34 cellular contexts compared by ENCODE assay signal in the genomic region with DNA sequence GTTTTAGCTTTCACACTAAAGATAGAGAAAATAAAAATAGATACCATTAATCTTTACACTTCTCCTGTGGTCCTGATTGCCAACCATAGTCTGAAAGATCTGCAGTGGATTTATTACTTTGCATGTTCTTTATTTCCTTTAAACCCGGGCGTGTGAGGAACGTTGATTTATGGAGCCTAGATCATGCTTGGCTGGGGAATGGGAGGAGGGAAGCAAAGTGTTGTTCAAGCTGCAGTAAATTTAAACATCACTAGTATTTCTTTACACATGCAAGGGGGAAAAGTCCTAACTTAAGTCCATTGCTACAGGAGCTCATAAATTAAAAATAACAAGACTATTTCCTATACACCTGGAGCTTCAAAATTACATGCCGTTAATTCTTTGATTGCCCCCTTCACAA.
"Had no signal": no experiment of that assay in that cellular context is flagged by ENCODE, and none has a peak within 500 bp of the region (broad histone marks: within the 10 kb centered on the region; RNA-seq: fewer than 3 reads in every experiment).

No MANE protein-coding gene starts in this region.

- H3K9me3 Mint-ChIP-seq: activated B cell treated with CpG ODN at 0.5 μM for 24 hours; activated CD4-positive, alpha-beta memory T cell treated with anti-CD3 and anti-CD28 coated beads for 36 hours; activated CD8-positive, alpha-beta T cell treated with anti-CD3 and anti-CD28 coated beads for 36 hours; activated naive CD4-positive, alpha-beta T cell treated with anti-CD3 and anti-CD28 coated beads for 36 hours; activated naive CD4-positive, alpha-beta T cell treated with anti-CD3 and anti-CD28 coated beads, Interleukin-2, amount 50 U/mL, for 72 hours; activated naive CD8-positive, alpha-beta T cell treated with anti-CD3 and anti-CD28 coated beads for 36 hours; activated T-cell treated with anti-CD3 and anti-CD28 coated beads, Interleukin-2, amount 50 U/mL, for 4 hours; activated T-cell treated with anti-CD3 and anti-CD28 coated beads, Interleukin-2, amount 50 U/mL, for 72 hours; activated T-helper 1 cell treated with anti-CD3 and anti-CD28 coated beads, Interleukin-12 subunit alpha, Interleukin-12 subunit beta, Interleukin-2, Interleukin-4 antibody, amounts not matched to agents 30 ng/mL and 10 ng/mL and 1 ng/mL, durations not matched to agents 14 hours and 24 hours and 36 hours; activated T-helper 17 cell treated with anti-CD3 and anti-CD28 coated beads, Interleukin-2, amount 50 U/mL, for 72 hours; T-helper 1 cell treated with Interleukin-12 subunit alpha and Interleukin-12 subunit beta and Interleukin-4 antibody, amounts not matched to agents 30 μg/mL and 1 μg/mL, for 36 hours; T-helper 2 cell treated with Interferon-gamma antibody and Interleukin-4, amounts not matched to agents 5 μg/mL and 100 μg/mL, for 36 hours had no signal

- DNase-seq: activated B cell treated with CpG ODN at 0.5 μM for 24 hours; activated CD4-positive, alpha-beta memory T cell treated with anti-CD3 and anti-CD28 coated beads for 36 hours; activated CD4-positive, alpha-beta T cell treated with anti-CD3 and anti-CD28 coated beads for 4 hours; activated CD4-positive, alpha-beta T cell treated with anti-CD3 and anti-CD28 coated beads, Interleukin-2, amount 10 ng/mL, durations not matched to agents 24 days and 14 days; activated CD4-positive, alpha-beta T cell treated with anti-CD3 and anti-CD28 coated beads, Interleukin-2, amount 50 U/mL, for 1 hour; activated CD4-positive, alpha-beta T cell treated with anti-CD3 and anti-CD28 coated beads, Interleukin-2, amount 50 U/mL, for 4 hours; activated CD4-positive, CD25-positive, alpha-beta regulatory T cell treated with anti-CD3 and anti-CD28 coated beads, Interleukin-2, amount 50 U/mL, for 72 hours; activated CD8-positive, alpha-beta memory T cell treated with anti-CD3 and anti-CD28 coated beads, Interleukin-2, amount 50 U/mL, for 4 hours; activated CD8-positive, alpha-beta T cell treated with anti-CD3 and anti-CD28 coated beads for 36 hours; activated effector memory CD4-positive, alpha-beta T cell treated with anti-CD3 and anti-CD28 coated beads, Interleukin-2, amount 50 U/mL, for 16 hours; activated gamma-delta T cell treated with Interleukin-2 at 50 U/mL for 16 hours; activated naive CD4-positive, alpha-beta T cell; activated naive CD4-positive, alpha-beta T cell treated with anti-CD3 and anti-CD28 coated beads for 36 hours; activated naive CD4-positive, alpha-beta T cell treated with anti-CD3 and anti-CD28 coated beads, Interleukin-2, amount 50 U/mL, for 16 hours; activated naive CD8-positive, alpha-beta T cell treated with anti-CD3 and anti-CD28 coated beads for 36 hours; activated T-cell treated with anti-CD3 and anti-CD28 coated beads for 4 hours; activated T-cell treated with anti-CD3 and anti-CD28 coated beads, Interleukin-2, amount 50 U/mL, for 1 hour; activated T-cell treated with anti-CD3 and anti-CD28 coated beads, Interleukin-2, amount 50 U/mL, for 4 hours; activated T-cell treated with anti-CD3 and anti-CD28 coated beads, Interleukin-2, amount 50 U/mL, for 72 hours; adrenal gland; amniotic stem cell; aorta; body of pancreas; brain microvascular endothelial cell; caudate nucleus; T-helper 1 cell; T-helper 2 cell; T-helper 9 cell had no signal

- H3K4me1 ChIP-seq: body of pancreas, breast epithelium had no signal

- H3K4me3 ChIP-seq: adrenal gland, body of pancreas, breast epithelium had no signal

- H3K36me3 Mint-ChIP-seq: activated naive CD4-positive, alpha-beta T cell treated with anti-CD3 and anti-CD28 coated beads, Interleukin-2, amount 50 U/mL, for 72 hours; activated naive CD8-positive, alpha-beta T cell treated with anti-CD3 and anti-CD28 coated beads for 36 hours had no signal

- H3K36me3 ChIP-seq: adrenal gland, brain microvascular endothelial cell, breast epithelium had no signal

- H3K4me3 Mint-ChIP-seq: activated B cell treated with CpG ODN at 0.5 μM for 24 hours; activated CD4-positive, alpha-beta memory T cell treated with anti-CD3 and anti-CD28 coated beads for 36 hours; activated CD4-positive, alpha-beta T cell treated with anti-CD3 and anti-CD28 coated beads, Interleukin-2, amount 10 ng/mL, durations not matched to agents 24 days and 14 days; activated CD8-positive, alpha-beta T cell treated with anti-CD3 and anti-CD28 coated beads for 36 hours; activated naive CD4-positive, alpha-beta T cell treated with anti-CD3 and anti-CD28 coated beads for 36 hours; activated naive CD8-positive, alpha-beta T cell treated with anti-CD3 and anti-CD28 coated beads for 36 hours; activated T-cell treated with anti-CD3 and anti-CD28 coated beads, Interleukin-2, amount 50 U/mL, for 4 hours; activated T-cell treated with anti-CD3 and anti-CD28 coated beads, Interleukin-2, amount 50 U/mL, for 72 hours; activated T-helper 1 cell treated with anti-CD3 and anti-CD28 coated beads, Interleukin-12 subunit alpha, Interleukin-12 subunit beta, Interleukin-2, Interleukin-4 antibody, amounts not matched to agents 30 ng/mL and 10 ng/mL and 1 ng/mL, durations not matched to agents 14 hours and 24 hours and 36 hours; activated T-helper 17 cell treated with anti-CD3 and anti-CD28 coated beads, Interleukin-2, amount 50 U/mL, for 72 hours; T-helper 1 cell treated with Interleukin-12 subunit alpha and Interleukin-12 subunit beta and Interleukin-4 antibody, amounts not matched to agents 30 μg/mL and 1 μg/mL, for 36 hours; T-helper 2 cell treated with Interferon-gamma antibody and Interleukin-4, amounts not matched to agents 5 μg/mL and 100 μg/mL, for 36 hours had no signal

- H3K4me1 Mint-ChIP-seq: activated B cell treated with CpG ODN at 0.5 μM for 24 hours; activated CD4-positive, alpha-beta T cell treated with anti-CD3 and anti-CD28 coated beads, Interleukin-2, amount 10 ng/mL, durations not matched to agents 24 days and 14 days; activated T-helper 17 cell treated with anti-CD3 and anti-CD28 coated beads, Interleukin-2, amount 50 U/mL, for 72 hours had no signal

- H3K9me3 ChIP-seq: adrenal gland, body of pancreas, breast epithelium had no signal

- H3K27ac Mint-ChIP-seq: activated B cell treated with CpG ODN at 0.5 μM for 24 hours; activated CD4-positive, alpha-beta memory T cell treated with anti-CD3 and anti-CD28 coated beads for 36 hours; activated CD4-positive, alpha-beta T cell treated with anti-CD3 and anti-CD28 coated beads, Interleukin-2, amount 10 ng/mL, durations not matched to agents 24 days and 14 days; activated CD8-positive, alpha-beta T cell treated with anti-CD3 and anti-CD28 coated beads for 36 hours; activated naive CD4-positive, alpha-beta T cell treated with anti-CD3 and anti-CD28 coated beads for 36 hours; activated naive CD4-positive, alpha-beta T cell treated with anti-CD3 and anti-CD28 coated beads, Interleukin-2, amount 50 U/mL, for 72 hours; activated naive CD8-positive, alpha-beta T cell treated with anti-CD3 and anti-CD28 coated beads for 36 hours; activated T-cell treated with anti-CD3 and anti-CD28 coated beads, Interleukin-2, amount 50 U/mL, for 72 hours; activated T-helper 1 cell treated with anti-CD3 and anti-CD28 coated beads, Interleukin-12 subunit alpha, Interleukin-12 subunit beta, Interleukin-2, Interleukin-4 antibody, amounts not matched to agents 30 ng/mL and 10 ng/mL and 1 ng/mL, durations not matched to agents 14 hours and 24 hours and 36 hours; activated T-helper 17 cell treated with anti-CD3 and anti-CD28 coated beads, Interleukin-2, amount 50 U/mL, for 72 hours; T-helper 1 cell treated with Interleukin-12 subunit alpha and Interleukin-12 subunit beta and Interleukin-4 antibody, amounts not matched to agents 30 μg/mL and 1 μg/mL, for 36 hours; T-helper 2 cell treated with Interferon-gamma antibody and Interleukin-4, amounts not matched to agents 5 μg/mL and 100 μg/mL, for 36 hours had no signal

- ATAC-seq: activated CD8-positive, alpha-beta T cell treated with anti-CD3 and anti-CD28 coated beads for 36 hours; activated naive CD4-positive, alpha-beta T cell treated with anti-CD3 and anti-CD28 coated beads, Interleukin-2, amount 50 U/mL, for 72 hours; activated T-cell treated with anti-CD3 and anti-CD28 coated beads, Interleukin-2, amount 50 U/mL, for 4 hours; activated T-cell treated with anti-CD3 and anti-CD28 coated beads, Interleukin-2, amount 50 U/mL, for 72 hours; activated T-helper 17 cell treated with anti-CD3 and anti-CD28 coated beads, Interleukin-2, amount 50 U/mL, for 72 hours; body of pancreas had no signal

- H3K27me3 ChIP-seq: body of pancreas, brain microvascular endothelial cell, breast epithelium had no signal
